ENCODE assay signal across 8 cellular contexts in genomic region chr3:186540444-186541226, GRCh38. TPM values are rescaled to one million over a fixed set of nuclear protein-coding genes. Genes with fewer than 3 reads are reported as not detected.
A peak's percentile ranks its signal among the peaks of the same experiment; 100 is the strongest.
DNase-seq lines count a peak whose midpoint lies in the region; ATAC-seq and TF ChIP-seq lines count a peak whose summit lies in the region.

No MANE protein-coding gene starts in this region.

- no peaks in the 10 kb centered on the region for H3K27me3 ChIP-seq in lung (ENCODE audit: control insufficient read depth, insufficient read depth)

- peaks cover 3 to 5% of the 10 kb centered on the region in 2 donors for H3K36me3 ChIP-seq in lung (ENCODE audit: control insufficient read depth in 2 of 2, insufficient read depth in 2 of 2, low read length in 2 of 2)

- no peak overlapping the region for H3K27ac ChIP-seq in lung (ENCODE audit: low read depth in 1 of 2, low read length in 1 of 2)

- H3K4me1 ChIP-seq in lung (ENCODE audit: control insufficient read depth in 2 of 2, insufficient read depth in 2 of 2, low read length in 2 of 2): peaks cover 0 to 5% of the 10 kb centered on the region in 2 donors

- DNase-seq in AG08395 (ENCODE audit: low spot score) (peak; percentile 73), NCI-H774 (lab: John Stamatoyannopoulos, UW) (peak; percentile 75), dermis microvascular lymphatic vessel endothelial cell (ENCODE audit: low read depth in 2 of 2) (peak; percentile 39 to 78), lung (ENCODE audit: low spot score) (peak; percentile 75)
- peak; percentile 83 to 84 for DNase-seq in activated CD4-positive, alpha-beta T cell treated with anti-CD3 and anti-CD28 coated beads, Interleukin-2, amount 50 U/mL, for 4 hours
- DNase-seq in stimulated activated CD8-positive, alpha-beta memory T cell treated with anti-CD3 and anti-CD28 coated beads, Interleukin-12 subunit alpha, Interleukin-12 subunit beta, amount 100 ng/mL, for 4 hours (ENCODE audit: low read depth): peak; percentile 56

- H3K9me3 ChIP-seq in lung (ENCODE audit: control insufficient read depth in 2 of 2, insufficient read depth in 1 of 2, low read length in 1 of 2): no peaks in the 10 kb centered on the region

- ATAC-seq in GM18907 (IDR thresholded peaks at IDR 0.05; ENCODE audit: unreplicated experiment): peak; percentile 66
- ATAC-seq in HG03520 (IDR thresholded peaks at IDR 0.05; ENCODE audit: unreplicated experiment): peak; percentile 67
- ATAC-seq in lung (ENCODE audit: insufficient read depth, low FRiP score): peak; percentile 79

- 12% methylated on average over 9 of the region's 9 CpGs for WGBS in lung, 2 donors

- H3K4me3 ChIP-seq in lung: no peak overlapping the region

- TF ChIP-seq CTCF in lung (IDR thresholded peaks at IDR 0.05; ENCODE audit: control extremely low read depth, extremely low read depth): peak; percentile 65

RNA-seq across cellular contexts. Expression of gene CRYGS, which starts 3.5 kb away (rescaled TPM):
- total RNA-seq in dermis microvascular lymphatic vessel endothelial cell: 0.77 and 0.89 TPM in 2 replicates
- 1 to 10 TPM; 2.5 to 3.2 TPM for total RNA-seq in lung
- polyA plus RNA-seq in lung: 1 to 10 TPM; 1.2 to 5.8 TPM

RNA-seq across cellular contexts. Expression of gene TBCCD1, which starts 26.5 kb away (rescaled TPM):
- 16.2 and 17.4 TPM in 2 replicates for total RNA-seq in dermis microvascular lymphatic vessel endothelial cell
- 10 to 100 TPM in 1 of 2 donors, 1 to 10 TPM in 1; 9.4 to 17.3 TPM for total RNA-seq in lung
- 1 to 10 TPM; 3.2 to 5.5 TPM for polyA plus RNA-seq in lung

RNA-seq across cellular contexts. Expression of gene DNAJB11, which starts 29.9 kb away (rescaled TPM):
- total RNA-seq in dermis microvascular lymphatic vessel endothelial cell (38.3 and 38.9 TPM in 2 replicates), lung (10 to 100 TPM; 46.1 to 57.6 TPM)
- polyA plus RNA-seq in lung: 100 to 1,000 TPM in 1 of 2 donors, 10 to 100 TPM in 1; 48.3 to 109 TPM
